In genomic region chr17:27466376-27466747, GRCh38 we compare ENCODE assay signal across 7 cellular contexts. TPM values are rescaled to one million over a fixed set of nuclear protein-coding genes. Genes with fewer than 3 reads are reported as not detected.
DNase-seq lines count a peak whose midpoint lies in the region; ATAC-seq and TF ChIP-seq lines count a peak whose summit lies in the region.

No MANE protein-coding gene starts in this region.

- POLR2A ChIA-PET in activated B cell treated with CpG ODN at 0.5 μM for 24 hours (lab: Charles Lee) = interaction anchor here (0.6 to 3.4 kb wide), 5 partner anchors 10 to 173 kb away, joined by 4 to 26 read pairs (median 9); partner anchors contain the start of gene KSR1

- H3K9me3 Mint-ChIP-seq in activated B cell treated with CpG ODN at 0.5 μM for 24 hours = no peaks in the 10 kb centered on the region
- no peaks in the 10 kb centered on the region for H3K9me3 Mint-ChIP-seq in neural crest cell

- peak overlapping the region; percentile 54 for H3K27ac Mint-ChIP-seq in activated B cell treated with CpG ODN at 0.5 μM for 24 hours
- H3K27ac Mint-ChIP-seq in neural crest cell (ENCODE audit: unreplicated experiment) = peak overlapping the region; percentile 29

- H3K27me3 Mint-ChIP-seq in activated B cell treated with CpG ODN at 0.5 μM for 24 hours (no peaks in the 10 kb centered on the region), neural crest cell (ENCODE audit: low read depth) (no peaks in the 10 kb centered on the region)

- DNase-seq in activated B cell treated with CpG ODN at 0.5 μM for 24 hours (no peak), neural crest cell (ENCODE audit: low read depth, low spot score) (no peak), NCI-H146 treated with DMSO at 0.1 percent for 48 hours (lab: John Stamatoyannopoulos, UW; ENCODE audit: unreplicated experiment) (no peak), NCI-H2196 treated with DMSO at 0.1 percent for 48 hours (lab: John Stamatoyannopoulos, UW; ENCODE audit: unreplicated experiment) (no peak)

- H3K4me3 Mint-ChIP-seq in activated B cell treated with CpG ODN at 0.5 μM for 24 hours = peak overlapping the region; percentile 42
- H3K4me3 Mint-ChIP-seq in neural crest cell = no peak overlapping the region

- TF ChIP-seq CTCF in activated B cell treated with CpG ODN at 0.5 μM for 24 hours (IDR thresholded peaks at IDR 0.05) = no peak
- no peak for TF ChIP-seq CTCF in neural crest cell (conservative IDR thresholded peaks at IDR 0.05)

- H3K4me1 Mint-ChIP-seq in activated B cell treated with CpG ODN at 0.5 μM for 24 hours (peaks cover 65% of the 10 kb centered on the region), neural crest cell (peaks cover 34% of the 10 kb centered on the region)

- CTCF ChIA-PET in activated B cell treated with CpG ODN at 0.5 μM for 24 hours (lab: Charles Lee) = interaction anchor here (0.7 to 1.2 kb wide), 2 partner anchors 9 to 10 kb away, joined by 4 to 5 read pairs; partner anchors contain the start of gene KSR1

- intact Hi-C loops in activated B cell treated with CpG ODN at 0.5 μM for 24 hours (cut with micrococcal nuclease) = loop anchor here (1.0 kb wide), 1 partner anchor 8 kb away; no protein-coding TSS in a partner anchor

- H3K36me3 Mint-ChIP-seq in activated B cell treated with CpG ODN at 0.5 μM for 24 hours (ENCODE audit: low read depth) (no peaks in the 10 kb centered on the region), neural crest cell (ENCODE audit: low read depth) (no peaks in the 10 kb centered on the region)

- ATAC-seq in GM19035 (IDR thresholded peaks at IDR 0.05; ENCODE audit: unreplicated experiment) (peak; percentile 5), HG02938 (IDR thresholded peaks at IDR 0.05; ENCODE audit: unreplicated experiment) (peak; percentile 4), activated B cell treated with CpG ODN at 0.5 μM for 24 hours (ENCODE audit: low read depth) (peak; percentile 12), GM18870 (IDR thresholded peaks at IDR 0.05; ENCODE audit: unreplicated experiment) (no peak)

RNA-seq across cellular contexts. Expression of gene KSR1, which starts 10.1 kb away (rescaled TPM):
- total RNA-seq in activated B cell treated with CpG ODN at 0.5 μM for 24 hours (90.1 and 114 TPM in 2 replicates), neural crest cell (27.8 and 28.0 TPM in 2 replicates)
